Comparison of ENCODE assay signal across 8 cellular contexts in the genomic region with DNA sequence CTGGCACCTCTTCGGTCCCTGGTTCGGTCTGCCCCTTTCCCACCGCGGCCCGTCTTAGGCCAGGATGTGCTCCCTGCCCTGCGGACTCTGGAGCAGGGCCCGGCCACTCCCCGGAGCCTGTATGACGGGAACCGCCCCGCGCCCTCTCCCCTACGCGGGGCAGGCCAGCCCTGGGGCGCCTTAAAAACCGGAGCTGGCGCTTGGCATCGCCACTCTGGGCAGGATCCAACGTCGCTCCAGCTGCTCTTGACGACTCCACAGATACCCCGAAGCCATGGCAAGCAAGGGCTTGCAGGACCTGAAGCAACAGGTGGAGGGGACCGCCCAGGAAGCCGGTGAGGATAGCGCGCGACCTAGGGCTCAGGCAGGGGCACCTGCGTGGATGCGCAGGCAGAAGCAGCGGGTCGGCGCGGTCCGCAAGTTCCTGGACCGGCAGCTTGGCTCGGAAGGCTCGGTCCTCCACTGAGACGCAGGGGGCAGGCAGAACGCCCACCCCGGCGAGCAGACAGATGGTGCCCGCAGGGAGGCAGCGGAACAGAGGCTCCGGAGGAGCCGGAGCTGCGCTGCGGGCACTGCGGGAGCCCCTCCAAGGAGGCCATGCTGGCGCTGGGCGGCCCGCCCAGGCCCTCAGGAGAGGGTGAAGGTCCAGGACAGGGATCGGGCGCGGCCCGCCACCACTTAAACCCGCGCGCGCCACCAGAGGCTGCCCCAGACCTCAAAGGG. TPM values are rescaled to one million over a fixed set of nuclear protein-coding genes. Genes with fewer than 3 reads are reported as not detected.
DNase-seq lines count a peak whose midpoint lies in the region; ATAC-seq and TF ChIP-seq lines count a peak whose summit lies in the region.

A gene (plus strand): TSS at position 212 of the 723 bp plus-strand sequence. CDS start 63 bp downstream, at position 275.

- TF ChIP-seq CTCF in GM10266 (IDR thresholded peaks at IDR 0.05; ENCODE audit: control insufficient read depth, insufficient read depth, low read depth, missing control alignments), result no peak
- no peak for TF ChIP-seq CTCF in heart left ventricle (IDR thresholded peaks at IDR 0.05)

- WGBS in heart left ventricle, 4 donors, result 12 to 28% (median 18%) methylated on average over 32 to 59 of the region's 59 CpGs

- H3K9ac ChIP-seq in skeletal muscle satellite cell (ENCODE audit: low read depth, low read length), result peak within 1 kb of the TSS; percentile 95

- DNase-seq in GM10266 (ENCODE audit: extremely low spot score), result peak; percentile 18
- peak; percentile 52 for DNase-seq in activated T-cell treated with anti-CD3 and anti-CD28 coated beads, Interleukin-2, amount 50 U/mL, for 24 hours
- DNase-seq in heart left ventricle, result peak; percentile 67 to 82 (median 72)
- no peak for DNase-seq in Kasumi-1 (lab: John Stamatoyannopoulos, UW)

- H3K4me1 ChIP-seq in heart left ventricle (peaks cover 7 to 73% (median 47%) of the 10 kb centered on the region in 12 donors), skeletal muscle satellite cell (ENCODE audit: control insufficient read depth, insufficient read depth, low read length) (peaks cover 60% of the 10 kb centered on the region)

- ATAC-seq in heart left ventricle, result peak in 3 of 4 donors; percentile 14 to 21 (median 20)
- ATAC-seq in GM21447 (IDR thresholded peaks at IDR 0.05; ENCODE audit: unreplicated experiment), result no peak
- ATAC-seq in GM19328 (IDR thresholded peaks at IDR 0.05; ENCODE audit: unreplicated experiment), result no peak
- no peak for ATAC-seq in GM21786 (IDR thresholded peaks at IDR 0.05; ENCODE audit: unreplicated experiment)

- peak in 1 of 2 donors; percentile 64 for TF ChIP-seq POLR2A in heart left ventricle (IDR thresholded peaks at IDR 0.05)

- peak within 1 kb of the TSS; percentile 89 for H3K4me2 ChIP-seq in skeletal muscle satellite cell (ENCODE audit: low read length)

- H3K9me3 ChIP-seq in heart left ventricle, result no peaks in the 10 kb centered on the region
- H3K9me3 ChIP-seq in skeletal muscle satellite cell (replicated peaks; ENCODE audit: low read length), result no peaks in the 10 kb centered on the region

- no peaks in the 10 kb centered on the region for H3K36me3 ChIP-seq in heart left ventricle
- no peaks in the 10 kb centered on the region for H3K36me3 ChIP-seq in skeletal muscle satellite cell (ENCODE audit: insufficient read depth, low read length)

- H3K27me3 ChIP-seq in heart left ventricle, result peaks cover 0 to 11% (median 0%) of the 10 kb centered on the region in 9 donors
- no peaks in the 10 kb centered on the region for H3K27me3 ChIP-seq in skeletal muscle satellite cell (ENCODE audit: control insufficient read depth, insufficient read depth, low read length)

- no peak within 1 kb of the TSS for H3K27ac Mint-ChIP-seq in activated T-cell treated with anti-CD3 and anti-CD28 coated beads, Interleukin-2, amount 50 U/mL, for 24 hours

- H3K4me3 ChIP-seq in heart left ventricle (peak within 1 kb of the TSS; percentile 54 to 84 (median 65)), skeletal muscle satellite cell (ENCODE audit: low read length) (peak within 1 kb of the TSS; percentile 86)

- H3K27ac ChIP-seq in heart left ventricle, result peak within 1 kb of the TSS; percentile 77 to 98 (median 92)

- H3K9me3 Mint-ChIP-seq in activated T-cell treated with anti-CD3 and anti-CD28 coated beads, Interleukin-2, amount 50 U/mL, for 24 hours, result no peaks in the 10 kb centered on the region

- H3K4me3 Mint-ChIP-seq in activated T-cell treated with anti-CD3 and anti-CD28 coated beads, Interleukin-2, amount 50 U/mL, for 24 hours, result peak within 1 kb of the TSS; percentile 23

- no peaks in the 10 kb centered on the region for H3K36me3 Mint-ChIP-seq in activated T-cell treated with anti-CD3 and anti-CD28 coated beads, Interleukin-2, amount 50 U/mL, for 24 hours (ENCODE audit: low read depth)

- intact Hi-C loops in heart left ventricle (cut with DNase I), result no loop called here

- peaks cover 44% of the 10 kb centered on the region for H3K4me1 Mint-ChIP-seq in activated T-cell treated with anti-CD3 and anti-CD28 coated beads, Interleukin-2, amount 50 U/mL, for 24 hours (ENCODE audit: low read depth)

- H3K27me3 Mint-ChIP-seq in activated T-cell treated with anti-CD3 and anti-CD28 coated beads, Interleukin-2, amount 50 U/mL, for 24 hours, result peaks cover 7% of the 10 kb centered on the region

RNA-seq across cellular contexts. Expression of the gene that starts here (rescaled TPM):
- 100 to 1,000 TPM in 1 of 9 donors, 10 to 100 TPM in 8; 21.2 to 189 (median 37.9) TPM for total RNA-seq in heart left ventricle
- 100 to 1,000 TPM in 1 of 2 donors, 10 to 100 TPM in 1; 86.1 to 123 TPM for polyA plus RNA-seq in heart left ventricle
- total RNA-seq in skeletal muscle satellite cell (2012; rRNA removed), result 21.3 and 26.2 TPM in 2 replicates

Comparison
In these comparisons a context has a peak if more than half of its experiments do, and no peak if none do; other contexts are left out.
1. DNase-seq: peak in GM10266 (single experiment), activated T-cell treated with anti-CD3 and anti-CD28 coated beads, Interleukin-2, amount 50 U/mL, for 24 hours (single experiment) and heart left ventricle (5 of 5); none in Kasumi-1 (0 of 2).
2. ATAC-seq: peak in heart left ventricle (3 of 4); none in GM21447 (single experiment), GM19328 (single experiment) and GM21786 (single experiment).